1 cellular context compared by ENCODE assay signal in genomic region chr11:60305906-60306619, GRCh38.
TF ChIP-seq lines count a peak whose summit lies in the region.

No MANE protein-coding gene starts in this region.

TF ChIP-seq in SK-N-SH, 30 proteins besides CTCF, POLR2A, EP300 and RAD21 (continued from another document):
- TF ChIP-seq REST (IDR thresholded peaks at IDR 0.05; ENCODE audit: low read depth, low read length) (no peak), RFX5 (IDR thresholded peaks at IDR 0.05; ENCODE audit: low read length) (no peak), ELF1 (IDR thresholded peaks at IDR 0.05) (no peak), EZH2phosphoT487 (IDR thresholded peaks at IDR 0.05; ENCODE audit: borderline replicate concordance, low read depth) (no peak), SMC3 (IDR thresholded peaks at IDR 0.05; ENCODE audit: low read depth, low read length) (no peak), TAF1 (IDR thresholded peaks at IDR 0.05; ENCODE audit: borderline replicate concordance, low read depth, low read length) (no peak)
